ENCODE assay signal across 16 cellular contexts in genomic region chr4:53863163-53863562, GRCh38.
A peak's percentile ranks its signal among the peaks of the same experiment; 100 is the strongest.
DNase-seq lines count a peak whose midpoint lies in the region; ATAC-seq, FAIRE-seq and TF ChIP-seq lines count a peak whose summit lies in the region.
"Had no signal": no experiment of that assay in that cellular context is flagged by ENCODE, and none has a peak within 500 bp of the region (broad histone marks: within the 10 kb centered on the region; RNA-seq: fewer than 3 reads in every experiment).

No MANE protein-coding gene starts in this region.

- peaks cover 3% of the 10 kb centered on the region for H3K27me3 Mint-ChIP-seq in astrocyte (ENCODE audit: low read depth, unreplicated experiment)

- H3K4me1 ChIP-seq in astrocyte (ENCODE audit: insufficient read depth, low read length) = peaks cover 13% of the 10 kb centered on the region
- H3K4me1 ChIP-seq in muscle layer of duodenum (ENCODE audit: control insufficient read depth in 1 of 2, insufficient read depth in 2 of 2, low read length in 2 of 2) = no peaks in the 10 kb centered on the region
- H3K4me1 ChIP-seq in upper lobe of right lung = peaks cover 3% of the 10 kb centered on the region
- peaks cover 0 to 7% (median 0%) of the 10 kb centered on the region in 3 donors for H3K4me1 ChIP-seq in esophagus squamous epithelium

- H3K4me2 ChIP-seq in astrocyte (ENCODE audit: low read length) = peak overlapping the region; percentile 24

- H3K4me3 Mint-ChIP-seq in astrocyte (ENCODE audit: unreplicated experiment) = no peak overlapping the region
- H3K4me3 Mint-ChIP-seq: CD4-positive, alpha-beta memory T cell; T-helper 17 cell had no signal

- peak; percentile 62 for DNase-seq in astrocyte (ENCODE audit: low read depth)
- DNase-seq in fibroblast of villous mesenchyme (ENCODE audit: low read depth) = peak; percentile 44
- no peak for DNase-seq in upper lobe of right lung
- DNase-seq in esophagus squamous epithelium (lab: John Stamatoyannopoulos, UW) = no peak
- DNase-seq in anterior cingulate cortex (lab: John Stamatoyannopoulos, UW) = no peak
- DNase-seq: activated naive CD4-positive, alpha-beta T cell treated with anti-CD3 and anti-CD28 coated beads, Interleukin-2, amount 50 U/mL, for 16 hours; CD4-positive, alpha-beta memory T cell; mammary epithelial cell; NCI-H1694 treated with DMSO at 0.1 percent for 48 hours; NCI-H526 treated with DMSO at 0.1 percent for 48 hours; T-helper 17 cell had no signal

- H2AFZ ChIP-seq in astrocyte (ENCODE audit: low read depth, low read length) = no peak overlapping the region

- H3K27ac ChIP-seq in astrocyte (ENCODE audit: low read depth, low read length) (no peak overlapping the region), muscle layer of duodenum (ENCODE audit: low read length) (peak overlapping the region; percentile 54), upper lobe of right lung (peak overlapping the region; percentile 43), esophagus squamous epithelium (peak overlapping the region in 2 of 4 donors; percentile 45 to 64)
- H3K27ac ChIP-seq: RWPE1 had no signal

- H3K79me2 ChIP-seq in astrocyte (ENCODE audit: insufficient read depth, low read length) = no peaks in the 10 kb centered on the region

- intact Hi-C loops in upper lobe of right lung (cut with DNase I) (no loop called here), esophagus squamous epithelium (cut with DNase I) (no loop called here)

- H3K4me3 ChIP-seq in astrocyte (ENCODE audit: insufficient read depth, low read depth, low read length) = no peak overlapping the region
- H3K4me3 ChIP-seq in fibroblast of villous mesenchyme (ENCODE audit: low read depth, low read length) = no peak overlapping the region
- H3K4me3 ChIP-seq in muscle layer of duodenum (ENCODE audit: low read depth in 1 of 2, low read length in 2 of 2) = no peak overlapping the region
- H3K4me3 ChIP-seq in upper lobe of right lung = no peak overlapping the region
- no peak overlapping the region for H3K4me3 ChIP-seq in esophagus squamous epithelium

- no peak overlapping the region for H3K27ac Mint-ChIP-seq in astrocyte (ENCODE audit: unreplicated experiment)
- H3K27ac Mint-ChIP-seq: CD4-positive, alpha-beta memory T cell; T-helper 17 cell had no signal

- FAIRE-seq in astrocyte (lab: Jason Lieb, UNC) = no peak

- ATAC-seq in upper lobe of right lung (no peak), HG02759 (IDR thresholded peaks at IDR 0.05; ENCODE audit: unreplicated experiment) (no peak)
- ATAC-seq: activated CD4-positive, CD25-positive, alpha-beta regulatory T cell treated with anti-CD3 and anti-CD28 coated beads, Interleukin-2, amount 50 U/mL, for 24 hours; HCT116; T-helper 17 cell had no signal

- H3K27me3 ChIP-seq in astrocyte (ENCODE audit: insufficient read depth, low read length) (no peaks in the 10 kb centered on the region), muscle layer of duodenum (ENCODE audit: low read depth, low read length) (no peaks in the 10 kb centered on the region), upper lobe of right lung (no peaks in the 10 kb centered on the region), esophagus squamous epithelium (no peaks in the 10 kb centered on the region)

- no peak overlapping the region for H3K9ac ChIP-seq in astrocyte (ENCODE audit: low read length)

- no peak for TF ChIP-seq POLR2A in esophagus squamous epithelium (IDR thresholded peaks at IDR 0.05)

- H3K4me1 Mint-ChIP-seq in astrocyte (ENCODE audit: low read depth, unreplicated experiment) = peaks cover 7% of the 10 kb centered on the region
- H3K4me1 Mint-ChIP-seq: CD4-positive, alpha-beta memory T cell; T-helper 17 cell had no signal

- H3K36me3 Mint-ChIP-seq in astrocyte (ENCODE audit: low read depth, unreplicated experiment) = no peaks in the 10 kb centered on the region
- H3K36me3 Mint-ChIP-seq: CD4-positive, alpha-beta memory T cell had no signal

- H4K20me1 ChIP-seq in astrocyte (ENCODE audit: insufficient read depth, low read length) = no peaks in the 10 kb centered on the region

- TF ChIP-seq CTCF in astrocyte (IDR thresholded peaks at IDR 0.05; ENCODE audit: insufficient read depth, low read depth, low read length) (no peak), fibroblast of villous mesenchyme (IDR thresholded peaks at IDR 0.05; ENCODE audit: insufficient read depth, low read depth, low read length) (no peak), upper lobe of right lung (IDR thresholded peaks at IDR 0.05) (no peak), esophagus squamous epithelium (IDR thresholded peaks at IDR 0.05) (no peak)

- WGBS in esophagus squamous epithelium, 2 donors = 23 to 45% methylated on average over 3 of the region's 3 CpGs

- H3K9me3 ChIP-seq in astrocyte (ENCODE audit: insufficient read depth, low read depth, low read length) (no peaks in the 10 kb centered on the region), muscle layer of duodenum (ENCODE audit: control insufficient read depth in 1 of 2, low read length in 2 of 2) (no peaks in the 10 kb centered on the region), upper lobe of right lung (no peaks in the 10 kb centered on the region), esophagus squamous epithelium (no peaks in the 10 kb centered on the region)

- no peaks in the 10 kb centered on the region for H3K9me3 Mint-ChIP-seq in astrocyte (ENCODE audit: unreplicated experiment)
- H3K9me3 Mint-ChIP-seq: CD4-positive, alpha-beta memory T cell had no signal

- H3K36me3 ChIP-seq in astrocyte (ENCODE audit: insufficient read depth, low read length) (no peaks in the 10 kb centered on the region), muscle layer of duodenum (ENCODE audit: control insufficient read depth in 1 of 2, insufficient read depth in 2 of 2, low read length in 2 of 2) (no peaks in the 10 kb centered on the region), upper lobe of right lung (no peaks in the 10 kb centered on the region), esophagus squamous epithelium (no peaks in the 10 kb centered on the region)

Comparison
In these comparisons a context has a peak if more than half of its experiments do, and no peak if none do; other contexts are left out.
1. DNase-seq: peak in astrocyte (single experiment) and fibroblast of villous mesenchyme (single experiment); none in upper lobe of right lung (single experiment), esophagus squamous epithelium (single experiment) and anterior cingulate cortex (0 of 58).